In the genomic region with DNA sequence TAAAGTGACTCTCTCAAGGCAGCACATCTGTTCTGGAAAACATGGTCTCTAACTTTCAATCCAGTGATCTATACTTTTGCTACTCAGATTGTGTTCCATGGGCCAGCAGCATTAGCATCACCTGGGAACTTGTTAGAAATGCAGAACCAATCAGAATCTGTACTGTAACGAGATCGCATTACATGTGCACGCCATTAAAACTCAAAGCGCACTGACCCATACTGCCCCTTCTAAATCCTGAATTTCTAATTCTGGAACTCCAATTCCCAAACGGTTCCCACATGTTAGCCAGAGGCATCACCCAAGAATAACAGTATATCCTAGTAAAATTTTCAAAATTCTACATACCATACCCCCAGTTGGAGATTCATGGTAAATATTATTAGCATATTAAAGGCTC, we compare ENCODE assay signal across 9 cellular contexts.
DNase-seq lines count a peak whose midpoint lies in the region; FAIRE-seq and TF ChIP-seq lines count a peak whose summit lies in the region.
"Had no signal": no experiment of that assay in that cellular context is flagged by ENCODE, and none has a peak within 500 bp of the region (broad histone marks: within the 10 kb centered on the region; RNA-seq: fewer than 3 reads in every experiment).

No MANE protein-coding gene starts in this region.

- H2AFZ ChIP-seq in ACC112 (ENCODE audit: low read length, unreplicated experiment) = no peak overlapping the region

- no peak for FAIRE-seq in D721Med (lab: Jason Lieb, UNC)

- H3K36me3 ChIP-seq in ACC112 (ENCODE audit: insufficient read depth, low read length) = no peaks in the 10 kb centered on the region
- no peaks in the 10 kb centered on the region for H3K36me3 ChIP-seq in muscle layer of colon (ENCODE audit: insufficient read depth, low read length)

- H3K4me1 ChIP-seq in ACC112 (ENCODE audit: control insufficient read depth, insufficient read depth, low read length, unreplicated experiment) = peaks cover 31% of the 10 kb centered on the region
- peaks cover 36% of the 10 kb centered on the region for H3K4me1 ChIP-seq in muscle layer of colon (ENCODE audit: insufficient read depth, low read length)

- H3K9ac ChIP-seq in muscle layer of colon (ENCODE audit: low read length) = peak overlapping the region; percentile 66

- H3K27me3 ChIP-seq in ACC112 (ENCODE audit: insufficient read depth, low read length) = no peaks in the 10 kb centered on the region
- H3K27me3 ChIP-seq in muscle layer of colon (ENCODE audit: control insufficient read depth in 1 of 2, insufficient read depth in 2 of 2, low read length in 2 of 2) = no peaks in the 10 kb centered on the region

- H3K4me3 ChIP-seq in ACC112 (ENCODE audit: low read depth, low read length) = peak overlapping the region; percentile 92
- H3K4me3 ChIP-seq in HFF-Myc (replicated peaks; ENCODE audit: low read depth, low read length) = peak overlapping the region; percentile 94
- H3K4me3 ChIP-seq in cardiac fibroblast (replicated peaks in 1 of 2; ENCODE audit: low read depth in 2 of 2, low read length in 2 of 2) = peak overlapping the region; percentile 91 to 94
- H3K4me3 ChIP-seq in muscle layer of colon (ENCODE audit: low read depth in 1 of 2, low read length in 2 of 2) = peak overlapping the region; percentile 72 to 80

- DNase-seq in HFF-Myc (ENCODE audit: extremely low read depth, low read depth) (no peak), cardiac fibroblast (ENCODE audit: low read depth in 2 of 2) (no peak), NCI-H187 (lab: John Stamatoyannopoulos, UW) (no peak), NCI-H1694 treated with DMSO at 0.1 percent for 48 hours (lab: John Stamatoyannopoulos, UW) (no peak), hippocampal formation (lab: John Stamatoyannopoulos, UW) (no peak), D721Med (ENCODE audit: insufficient read length, low spot score) (no peak)
- DNase-seq: NCI-H446 had no signal

- H3K79me2 ChIP-seq in ACC112 (ENCODE audit: control insufficient read depth, insufficient read depth, low read length, unreplicated experiment) = peaks cover 62% of the 10 kb centered on the region

- H3K9me3 ChIP-seq in muscle layer of colon (ENCODE audit: low read length) = no peaks in the 10 kb centered on the region

- no peak overlapping the region for H3K27ac ChIP-seq in ACC112 (ENCODE audit: low read depth, low read length)
- no peak overlapping the region for H3K27ac ChIP-seq in muscle layer of colon (ENCODE audit: low read depth, low read length)

- TF ChIP-seq CTCF in HFF-Myc (IDR thresholded peaks at IDR 0.05; ENCODE audit: low read depth, low read length, missing control alignments) (no peak), cardiac fibroblast (IDR thresholded peaks at IDR 0.05; ENCODE audit: low read depth, low read length) (no peak), D721Med (IDR thresholded peaks at IDR 0.05; ENCODE audit: insufficient read depth, missing control alignments) (no peak)
